In genomic region chr19:16449330-16449961, GRCh38 we compare ENCODE assay signal across 9 cellular contexts. TPM values are rescaled to one million over a fixed set of nuclear protein-coding genes. Genes with fewer than 3 reads are reported as not detected.
A peak's percentile ranks its signal among the peaks of the same experiment; 100 is the strongest.
DNase-seq lines count a peak whose midpoint lies in the region; ATAC-seq and TF ChIP-seq lines count a peak whose summit lies in the region.
"Had no signal": no experiment of that assay in that cellular context is flagged by ENCODE, and none has a peak within 500 bp of the region (broad histone marks: within the 10 kb centered on the region; RNA-seq: fewer than 3 reads in every experiment).

No MANE protein-coding gene starts in this region.

- H3K9ac ChIP-seq in fibroblast of lung (ENCODE audit: insufficient read depth, low read length), result no peak overlapping the region

- H3K4me2 ChIP-seq in fibroblast of lung (ENCODE audit: extremely low read depth, insufficient read depth, low read length), result no peak overlapping the region

- H3K36me3 ChIP-seq in GM06990 (ENCODE audit: control insufficient read depth, insufficient read depth, low read length) (no peaks in the 10 kb centered on the region), fibroblast of lung (ENCODE audit: control insufficient read depth, insufficient read depth, low read length) (no peaks in the 10 kb centered on the region), H7 (replicated peaks; ENCODE audit: control insufficient read depth, insufficient read depth, low read length) (no peaks in the 10 kb centered on the region)

- TF ChIP-seq CTCF in GM06990 (IDR thresholded peaks at IDR 0.05; ENCODE audit: insufficient read depth, low read length, poor library complexity, severe bottlenecking) (no peak), NB4 (IDR thresholded peaks at IDR 0.05; ENCODE audit: low read depth, low read length) (no peak), fibroblast of lung (conservative IDR thresholded peaks at IDR 0.05 in 1 of 2, IDR thresholded peaks at IDR 0.05 in 1 of 2; ENCODE audit: low read depth in 1 of 2, low read length in 2 of 2) (no peak)

- no peak overlapping the region for H3K27ac ChIP-seq in fibroblast of lung (ENCODE audit: insufficient read depth, low read length)
- H3K27ac ChIP-seq: epithelial cell of prostate had no signal

- peak; percentile 31 for ATAC-seq in GM21367 (IDR thresholded peaks at IDR 0.05; ENCODE audit: unreplicated experiment)

- TF ChIP-seq POLR2A in NB4 (IDR thresholded peaks at IDR 0.05; ENCODE audit: extremely low read depth, insufficient read length), result no peak

- H3K4me1 ChIP-seq in fibroblast of lung (ENCODE audit: control insufficient read depth, extremely low read depth, insufficient read depth, low read length), result peaks cover 20% of the 10 kb centered on the region

- peaks cover 48% of the 10 kb centered on the region for H3K79me2 ChIP-seq in fibroblast of lung (ENCODE audit: control insufficient read depth, insufficient read depth, low read length)

- H3K27me3 ChIP-seq in GM06990 (replicated peaks; ENCODE audit: control insufficient read depth, insufficient read depth, low read length) (no peaks in the 10 kb centered on the region), fibroblast of lung (ENCODE audit: control insufficient read depth, insufficient read depth, low read length) (no peaks in the 10 kb centered on the region), H7 (ENCODE audit: control insufficient read depth, insufficient read depth, low read length) (no peaks in the 10 kb centered on the region)

- H3K4me3 ChIP-seq in GM06990 (replicated peaks; ENCODE audit: low read depth, low read length), result no peak overlapping the region
- H3K4me3 ChIP-seq in NB4 (ENCODE audit: low read depth, low read length), result no peak overlapping the region
- no peak overlapping the region for H3K4me3 ChIP-seq in fibroblast of lung (replicated peaks in 1 of 4; ENCODE audit: control extremely low read depth in 1 of 4, insufficient read depth in 1 of 4, low read depth in 3 of 4, low read length in 4 of 4)
- no peak overlapping the region for H3K4me3 ChIP-seq in H7 (ENCODE audit: insufficient read depth, low read depth, low read length)

- no peaks in the 10 kb centered on the region for H3K9me3 ChIP-seq in fibroblast of lung (ENCODE audit: control insufficient read depth, insufficient read depth, low read depth, low read length)

- DNase-seq in GM06990 (ENCODE audit: extremely low read depth, insufficient read length) (peak; percentile 72), NB4 (ENCODE audit: low read depth) (peak; percentile 81), fibroblast of lung (ENCODE audit: low read depth in 2 of 2) (peak; percentile 13 to 34), H7 (no peak), NCI-H1417 (lab: John Stamatoyannopoulos, UW) (no peak), NCI-H187 treated with DMSO at 0.1 percent for 48 hours (lab: John Stamatoyannopoulos, UW) (no peak)
- DNase-seq in stimulated activated CD4-positive, alpha-beta T cell treated with anti-CD3 and anti-CD28 coated beads, Interleukin-12 subunit alpha, Interleukin-12 subunit beta, amount 100 ng/mL, for 4 hours, result no peak

- H4K20me1 ChIP-seq in fibroblast of lung (ENCODE audit: control insufficient read depth, extremely low read depth, insufficient read depth, low read length), result peaks cover 3% of the 10 kb centered on the region

- no peak overlapping the region for H2AFZ ChIP-seq in fibroblast of lung (ENCODE audit: low read length)

RNA-seq across cellular contexts. Expression of gene EPS15L1, which starts 22.3 kb away (rescaled TPM):
- 8.2 and 10.9 TPM in 2 replicates for total RNA-seq in fibroblast of lung
- 11.3 and 16.2 TPM in 2 replicates for polyA plus RNA-seq in fibroblast of lung
- polyA plus RNA-seq in fibroblast of lung (2012), result 21.3 and 24.4 TPM in 2 replicates
- 22.6 and 23.3 TPM in 2 replicates for polyA minus RNA-seq in fibroblast of lung (ENCODE audit: low replicate concordance)
- 12.3 and 13.1 TPM in 2 replicates for total RNA-seq in H7 (2014; rRNA removed; shearing (Covaris generic))

RNA-seq across cellular contexts. Expression of gene CALR3, which starts 46.5 kb away (rescaled TPM):
- not detected in 2 replicates for total RNA-seq in fibroblast of lung
- polyA plus RNA-seq in fibroblast of lung, result 0.10 TPM in 1 of 2 replicates, not detected in the other
- not detected in 2 replicates for polyA plus RNA-seq in fibroblast of lung (2012)
- not detected in 2 replicates for polyA minus RNA-seq in fibroblast of lung (ENCODE audit: low replicate concordance)
- total RNA-seq in H7 (2014; rRNA removed; shearing (Covaris generic)), result 0.52 and 0.97 TPM in 2 replicates

RNA-seq across cellular contexts. Expression of gene C19orf44, which starts 46.7 kb away (rescaled TPM):
- 2.8 and 3.6 TPM in 2 replicates for total RNA-seq in fibroblast of lung
- polyA plus RNA-seq in fibroblast of lung, result 2.8 and 2.9 TPM in 2 replicates
- 2.2 TPM in 2 replicates for polyA plus RNA-seq in fibroblast of lung (2012)
- 1.3 and 3.0 TPM in 2 replicates for polyA minus RNA-seq in fibroblast of lung (ENCODE audit: low replicate concordance)
- total RNA-seq in H7 (2014; rRNA removed; shearing (Covaris generic)), result 3.6 and 4.7 TPM in 2 replicates

Comparison
In these comparisons a context has a peak if more than half of its experiments do, and no peak if none do; other contexts are left out.
1. DNase-seq: peak in GM06990 (single experiment), NB4 (single experiment) and fibroblast of lung (2 of 2); none in H7 (single experiment), NCI-H1417 (0 of 3), NCI-H187 treated with DMSO at 0.1 percent for 48 hours (single experiment) and stimulated activated CD4-positive, alpha-beta T cell treated with anti-CD3 and anti-CD28 coated beads, Interleukin-12 subunit alpha, Interleukin-12 subunit beta, amount 100 ng/mL, for 4 hours (single experiment).